ENCODE assay signal across 1 cellular context in genomic region chr6:122609881-122610689, GRCh38.
A peak's percentile ranks its signal among the peaks of the same experiment; 100 is the strongest.
TF ChIP-seq lines count a peak whose summit lies in the region.

Gene PKIB, plus strand, starts transcription at chr6:122610405. Its CDS starts 107,390 bp downstream, at chr6:122717795.

TF ChIP-seq in HepG2, 621 proteins besides CTCF, POLR2A, EP300 and RAD21 (continued from another document and continues in another):
- no peak for TF ChIP-seq RNF219 (CRISPR knock-in tag; IDR thresholded peaks at IDR 0.05)
- peak; percentile 68; the same call in 1 of the 2 replicates for TF ChIP-seq ZNF644 (CRISPR knock-in tag; IDR thresholded peaks at IDR 0.05; ENCODE audit: low read depth)
- TF ChIP-seq ZNF33A (CRISPR knock-in tag; IDR thresholded peaks at IDR 0.05; ENCODE audit: borderline replicate concordance) = no peak
- no peak for TF ChIP-seq MATR3 (CRISPR knock-in tag; IDR thresholded peaks at IDR 0.05)
- TF ChIP-seq ARID2 (CRISPR knock-in tag; IDR thresholded peaks at IDR 0.05; ENCODE audit: borderline replicate concordance) = peak; percentile 49; the same call in 1 of the 2 replicates
- TF ChIP-seq, protein P1, sequence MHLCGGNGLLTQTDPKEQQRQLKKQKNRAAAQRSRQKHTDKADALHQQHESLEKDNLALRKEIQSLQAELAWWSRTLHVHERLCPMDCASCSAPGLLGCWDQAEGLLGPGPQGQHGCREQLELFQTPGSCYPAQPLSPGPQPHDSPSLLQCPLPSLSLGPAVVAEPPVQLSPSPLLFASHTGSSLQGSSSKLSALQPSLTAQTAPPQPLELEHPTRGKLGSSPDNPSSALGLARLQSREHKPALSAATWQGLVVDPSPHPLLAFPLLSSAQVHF (CRISPR knock-in tag; IDR thresholded peaks at IDR 0.05) = no peak
- TF ChIP-seq MED1 (CRISPR knock-in tag; IDR thresholded peaks at IDR 0.05) = no peak
- TF ChIP-seq, protein P2, sequence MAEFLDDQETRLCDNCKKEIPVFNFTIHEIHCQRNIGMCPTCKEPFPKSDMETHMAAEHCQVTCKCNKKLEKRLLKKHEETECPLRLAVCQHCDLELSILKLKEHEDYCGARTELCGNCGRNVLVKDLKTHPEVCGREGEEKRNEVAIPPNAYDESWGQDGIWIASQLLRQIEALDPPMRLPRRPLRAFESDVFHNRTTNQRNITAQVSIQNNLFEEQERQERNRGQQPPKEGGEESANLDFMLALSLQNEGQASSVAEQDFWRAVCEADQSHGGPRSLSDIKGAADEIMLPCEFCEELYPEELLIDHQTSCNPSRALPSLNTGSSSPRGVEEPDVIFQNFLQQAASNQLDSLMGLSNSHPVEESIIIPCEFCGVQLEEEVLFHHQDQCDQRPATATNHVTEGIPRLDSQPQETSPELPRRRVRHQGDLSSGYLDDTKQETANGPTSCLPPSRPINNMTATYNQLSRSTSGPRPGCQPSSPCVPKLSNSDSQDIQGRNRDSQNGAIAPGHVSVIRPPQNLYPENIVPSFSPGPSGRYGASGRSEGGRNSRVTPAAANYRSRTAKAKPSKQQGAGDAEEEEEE (CRISPR knock-in tag; IDR thresholded peaks at IDR 0.05; ENCODE audit: borderline replicate concordance) = no peak
- 0 out of 2 replicates have a peak, but pooled peaks have one; percentile 34 for TF ChIP-seq NFATC3 (CRISPR knock-in tag; IDR thresholded peaks at IDR 0.05)
- TF ChIP-seq ZNF232 (CRISPR knock-in tag; IDR thresholded peaks at IDR 0.05; ENCODE audit: borderline replicate concordance) = 0 out of 2 replicates have a peak, but pooled peaks have one; percentile 26
- TF ChIP-seq, protein P3, sequence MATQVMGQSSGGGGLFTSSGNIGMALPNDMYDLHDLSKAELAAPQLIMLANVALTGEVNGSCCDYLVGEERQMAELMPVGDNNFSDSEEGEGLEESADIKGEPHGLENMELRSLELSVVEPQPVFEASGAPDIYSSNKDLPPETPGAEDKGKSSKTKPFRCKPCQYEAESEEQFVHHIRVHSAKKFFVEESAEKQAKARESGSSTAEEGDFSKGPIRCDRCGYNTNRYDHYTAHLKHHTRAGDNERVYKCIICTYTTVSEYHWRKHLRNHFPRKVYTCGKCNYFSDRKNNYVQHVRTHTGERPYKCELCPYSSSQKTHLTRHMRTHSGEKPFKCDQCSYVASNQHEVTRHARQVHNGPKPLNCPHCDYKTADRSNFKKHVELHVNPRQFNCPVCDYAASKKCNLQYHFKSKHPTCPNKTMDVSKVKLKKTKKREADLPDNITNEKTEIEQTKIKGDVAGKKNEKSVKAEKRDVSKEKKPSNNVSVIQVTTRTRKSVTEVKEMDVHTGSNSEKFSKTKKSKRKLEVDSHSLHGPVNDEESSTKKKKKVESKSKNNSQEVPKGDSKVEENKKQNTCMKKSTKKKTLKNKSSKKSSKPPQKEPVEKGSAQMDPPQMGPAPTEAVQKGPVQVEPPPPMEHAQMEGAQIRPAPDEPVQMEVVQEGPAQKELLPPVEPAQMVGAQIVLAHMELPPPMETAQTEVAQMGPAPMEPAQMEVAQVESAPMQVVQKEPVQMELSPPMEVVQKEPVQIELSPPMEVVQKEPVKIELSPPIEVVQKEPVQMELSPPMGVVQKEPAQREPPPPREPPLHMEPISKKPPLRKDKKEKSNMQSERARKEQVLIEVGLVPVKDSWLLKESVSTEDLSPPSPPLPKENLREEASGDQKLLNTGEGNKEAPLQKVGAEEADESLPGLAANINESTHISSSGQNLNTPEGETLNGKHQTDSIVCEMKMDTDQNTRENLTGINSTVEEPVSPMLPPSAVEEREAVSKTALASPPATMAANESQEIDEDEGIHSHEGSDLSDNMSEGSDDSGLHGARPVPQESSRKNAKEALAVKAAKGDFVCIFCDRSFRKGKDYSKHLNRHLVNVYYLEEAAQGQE (IDR thresholded peaks at IDR 0.05; ENCODE audit: borderline replicate concordance in 1 of 2, low read depth in 1 of 2, low read length in 2 of 2) = no peak
- 0 out of 2 replicates have a peak, but pooled peaks have one; percentile 24 for TF ChIP-seq KAT8 (CRISPR knock-in tag; IDR thresholded peaks at IDR 0.05)
- TF ChIP-seq PHF8 (CRISPR knock-in tag; IDR thresholded peaks at IDR 0.05) = no peak; the same call in 1 of the 2 replicates
- TF ChIP-seq ZNF607 (CRISPR knock-in tag; IDR thresholded peaks at IDR 0.05; ENCODE audit: borderline replicate concordance) = 0 out of 2 replicates have a peak, but pooled peaks have one; percentile 38
- TF ChIP-seq, protein P4, sequence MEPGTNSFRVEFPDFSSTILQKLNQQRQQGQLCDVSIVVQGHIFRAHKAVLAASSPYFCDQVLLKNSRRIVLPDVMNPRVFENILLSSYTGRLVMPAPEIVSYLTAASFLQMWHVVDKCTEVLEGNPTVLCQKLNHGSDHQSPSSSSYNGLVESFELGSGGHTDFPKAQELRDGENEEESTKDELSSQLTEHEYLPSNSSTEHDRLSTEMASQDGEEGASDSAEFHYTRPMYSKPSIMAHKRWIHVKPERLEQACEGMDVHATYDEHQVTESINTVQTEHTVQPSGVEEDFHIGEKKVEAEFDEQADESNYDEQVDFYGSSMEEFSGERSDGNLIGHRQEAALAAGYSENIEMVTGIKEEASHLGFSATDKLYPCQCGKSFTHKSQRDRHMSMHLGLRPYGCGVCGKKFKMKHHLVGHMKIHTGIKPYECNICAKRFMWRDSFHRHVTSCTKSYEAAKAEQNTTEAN (CRISPR knock-in tag; conservative IDR thresholded peaks at IDR 0.05) = no peak
- TF ChIP-seq, protein P5, sequence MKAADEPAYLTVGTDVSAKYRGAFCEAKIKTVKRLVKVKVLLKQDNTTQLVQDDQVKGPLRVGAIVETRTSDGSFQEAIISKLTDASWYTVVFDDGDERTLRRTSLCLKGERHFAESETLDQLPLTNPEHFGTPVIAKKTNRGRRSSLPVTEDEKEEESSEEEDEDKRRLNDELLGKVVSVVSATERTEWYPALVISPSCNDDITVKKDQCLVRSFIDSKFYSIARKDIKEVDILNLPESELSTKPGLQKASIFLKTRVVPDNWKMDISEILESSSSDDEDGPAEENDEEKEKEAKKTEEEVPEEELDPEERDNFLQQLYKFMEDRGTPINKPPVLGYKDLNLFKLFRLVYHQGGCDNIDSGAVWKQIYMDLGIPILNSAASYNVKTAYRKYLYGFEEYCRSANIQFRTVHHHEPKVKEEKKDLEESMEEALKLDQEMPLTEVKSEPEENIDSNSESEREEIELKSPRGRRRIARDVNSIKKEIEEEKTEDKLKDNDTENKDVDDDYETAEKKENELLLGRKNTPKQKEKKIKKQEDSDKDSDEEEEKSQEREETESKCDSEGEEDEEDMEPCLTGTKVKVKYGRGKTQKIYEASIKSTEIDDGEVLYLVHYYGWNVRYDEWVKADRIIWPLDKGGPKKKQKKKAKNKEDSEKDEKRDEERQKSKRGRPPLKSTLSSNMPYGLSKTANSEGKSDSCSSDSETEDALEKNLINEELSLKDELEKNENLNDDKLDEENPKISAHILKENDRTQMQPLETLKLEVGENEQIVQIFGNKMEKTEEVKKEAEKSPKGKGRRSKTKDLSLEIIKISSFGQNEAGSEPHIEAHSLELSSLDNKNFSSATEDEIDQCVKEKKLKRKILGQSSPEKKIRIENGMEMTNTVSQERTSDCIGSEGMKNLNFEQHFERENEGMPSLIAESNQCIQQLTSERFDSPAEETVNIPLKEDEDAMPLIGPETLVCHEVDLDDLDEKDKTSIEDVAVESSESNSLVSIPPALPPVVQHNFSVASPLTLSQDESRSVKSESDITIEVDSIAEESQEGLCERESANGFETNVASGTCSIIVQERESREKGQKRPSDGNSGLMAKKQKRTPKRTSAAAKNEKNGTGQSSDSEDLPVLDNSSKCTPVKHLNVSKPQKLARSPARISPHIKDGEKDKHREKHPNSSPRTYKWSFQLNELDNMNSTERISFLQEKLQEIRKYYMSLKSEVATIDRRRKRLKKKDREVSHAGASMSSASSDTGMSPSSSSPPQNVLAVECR (CRISPR knock-in tag; IDR thresholded peaks at IDR 0.05; ENCODE audit: borderline replicate concordance) = no peak
- TF ChIP-seq ZNF136 (CRISPR knock-in tag; IDR thresholded peaks at IDR 0.05; ENCODE audit: low read depth) = no peak; the same call in 1 of the 2 replicates
- TF ChIP-seq, protein P6, sequence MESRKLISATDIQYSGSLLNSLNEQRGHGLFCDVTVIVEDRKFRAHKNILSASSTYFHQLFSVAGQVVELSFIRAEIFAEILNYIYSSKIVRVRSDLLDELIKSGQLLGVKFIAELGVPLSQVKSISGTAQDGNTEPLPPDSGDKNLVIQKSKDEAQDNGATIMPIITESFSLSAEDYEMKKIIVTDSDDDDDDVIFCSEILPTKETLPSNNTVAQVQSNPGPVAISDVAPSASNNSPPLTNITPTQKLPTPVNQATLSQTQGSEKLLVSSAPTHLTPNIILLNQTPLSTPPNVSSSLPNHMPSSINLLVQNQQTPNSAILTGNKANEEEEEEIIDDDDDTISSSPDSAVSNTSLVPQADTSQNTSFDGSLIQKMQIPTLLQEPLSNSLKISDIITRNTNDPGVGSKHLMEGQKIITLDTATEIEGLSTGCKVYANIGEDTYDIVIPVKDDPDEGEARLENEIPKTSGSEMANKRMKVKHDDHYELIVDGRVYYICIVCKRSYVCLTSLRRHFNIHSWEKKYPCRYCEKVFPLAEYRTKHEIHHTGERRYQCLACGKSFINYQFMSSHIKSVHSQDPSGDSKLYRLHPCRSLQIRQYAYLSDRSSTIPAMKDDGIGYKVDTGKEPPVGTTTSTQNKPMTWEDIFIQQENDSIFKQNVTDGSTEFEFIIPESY (CRISPR knock-in tag; IDR thresholded peaks at IDR 0.05) = no peak
- TF ChIP-seq FOXK1 (CRISPR knock-in tag; IDR thresholded peaks at IDR 0.05; ENCODE audit: borderline replicate concordance, low read depth) = 0 out of 2 replicates have a peak, but pooled peaks have one; percentile 14
- TF ChIP-seq, protein P7, sequence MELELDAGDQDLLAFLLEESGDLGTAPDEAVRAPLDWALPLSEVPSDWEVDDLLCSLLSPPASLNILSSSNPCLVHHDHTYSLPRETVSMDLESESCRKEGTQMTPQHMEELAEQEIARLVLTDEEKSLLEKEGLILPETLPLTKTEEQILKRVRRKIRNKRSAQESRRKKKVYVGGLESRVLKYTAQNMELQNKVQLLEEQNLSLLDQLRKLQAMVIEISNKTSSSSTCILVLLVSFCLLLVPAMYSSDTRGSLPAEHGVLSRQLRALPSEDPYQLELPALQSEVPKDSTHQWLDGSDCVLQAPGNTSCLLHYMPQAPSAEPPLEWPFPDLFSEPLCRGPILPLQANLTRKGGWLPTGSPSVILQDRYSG (CRISPR knock-in tag; IDR thresholded peaks at IDR 0.05) = no peak
- TF ChIP-seq ZIK1 (CRISPR knock-in tag; IDR thresholded peaks at IDR 0.05; ENCODE audit: borderline replicate concordance, low read depth) = no peak
- no peak for TF ChIP-seq ZNF773 (CRISPR knock-in tag; IDR thresholded peaks at IDR 0.05; ENCODE audit: borderline replicate concordance)
- TF ChIP-seq CBX2 (IDR thresholded peaks at IDR 0.05; ENCODE audit: low read depth, low read length) = no peak
- peak; percentile 79; the same call in 1 of the 2 replicates for TF ChIP-seq CBX2 (CRISPR knock-in tag; IDR thresholded peaks at IDR 0.05; ENCODE audit: low read depth)
- TF ChIP-seq ZKSCAN5 (CRISPR knock-in tag; IDR thresholded peaks at IDR 0.05) = no peak
- TF ChIP-seq ZNF354B (CRISPR knock-in tag; IDR thresholded peaks at IDR 0.05) = no peak
- TF ChIP-seq CHD2 (IDR thresholded peaks at IDR 0.05; ENCODE audit: low read depth, low read length) = no peak
- no peak for TF ChIP-seq MTF1 (CRISPR knock-in tag; IDR thresholded peaks at IDR 0.05)
- no peak for TF ChIP-seq ZFP1 (CRISPR knock-in tag; IDR thresholded peaks at IDR 0.05)
- peak; percentile 80; the same call in 1 of the 2 replicates for TF ChIP-seq MTF2 (CRISPR knock-in tag; IDR thresholded peaks at IDR 0.05; ENCODE audit: borderline replicate concordance)
- TF ChIP-seq ZNF749 (CRISPR knock-in tag; IDR thresholded peaks at IDR 0.05; ENCODE audit: borderline replicate concordance) = no peak
- no peak for TF ChIP-seq ZNF207 (IDR thresholded peaks at IDR 0.05; ENCODE audit: borderline replicate concordance)
- peak; percentile 74 for TF ChIP-seq KMT2A (CRISPR knock-in tag; IDR thresholded peaks at IDR 0.05)
- TF ChIP-seq SAP130 (CRISPR knock-in tag; IDR thresholded peaks at IDR 0.05; ENCODE audit: low read depth) = peak; percentile 54
- no peak; the same call in 1 of the 2 replicates for TF ChIP-seq KLF6 (CRISPR knock-in tag; IDR thresholded peaks at IDR 0.05)
- TF ChIP-seq NBN (conservative IDR thresholded peaks at IDR 0.05) = no peak
- TF ChIP-seq SNRNP70 (IDR thresholded peaks at IDR 0.05; ENCODE audit: low read depth, low read length) = no peak
- no peak for TF ChIP-seq ZNF34 (CRISPR knock-in tag; IDR thresholded peaks at IDR 0.05; ENCODE audit: borderline replicate concordance)
- TF ChIP-seq ZNF281 (CRISPR knock-in tag; IDR thresholded peaks at IDR 0.05; ENCODE audit: borderline replicate concordance) = no peak
- peak; percentile 52 for TF ChIP-seq ZNF7 (CRISPR knock-in tag; IDR thresholded peaks at IDR 0.05)
- peak; percentile 63 for TF ChIP-seq TCF7 (IDR thresholded peaks at IDR 0.05; ENCODE audit: low read depth)
- TF ChIP-seq SOX6 (IDR thresholded peaks at IDR 0.05) = no peak
- TF ChIP-seq SOX6 (CRISPR knock-in tag; IDR thresholded peaks at IDR 0.05) = peak; percentile 25; the same call in 1 of the 2 replicates
- no peak for TF ChIP-seq NCOA5 (CRISPR knock-in tag; IDR thresholded peaks at IDR 0.05)
